In the genomic region with DNA sequence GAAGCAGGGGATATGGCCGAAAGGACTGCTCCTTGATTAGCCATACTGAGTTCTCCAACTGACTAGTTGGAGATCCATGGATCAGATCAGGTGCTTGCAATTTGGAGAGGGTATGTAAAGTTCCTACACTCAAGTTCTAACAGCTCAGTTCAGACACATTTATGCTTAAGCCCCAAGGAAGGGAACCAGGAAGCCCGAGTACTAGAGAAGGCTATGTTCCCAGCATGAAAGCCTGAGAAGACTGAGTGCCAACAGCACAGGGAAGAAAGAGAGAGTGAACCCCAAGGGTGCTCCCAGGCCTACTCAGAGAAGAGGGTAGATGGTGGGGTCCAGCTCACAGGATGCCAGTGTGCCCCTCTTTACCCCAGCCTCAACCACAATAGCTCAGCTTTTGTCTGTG, we compare ENCODE assay signal across 21 cellular contexts. TPM values are rescaled to one million over a fixed set of nuclear protein-coding genes. Genes with fewer than 3 reads are reported as not detected.
A peak's percentile ranks its signal among the peaks of the same experiment; 100 is the strongest.
DNase-seq lines count a peak whose midpoint lies in the region; ATAC-seq and TF ChIP-seq lines count a peak whose summit lies in the region.
"Had no signal": no experiment of that assay in that cellular context is flagged by ENCODE, and none has a peak within 500 bp of the region (broad histone marks: within the 10 kb centered on the region; RNA-seq: fewer than 3 reads in every experiment).

No MANE protein-coding gene starts in this region.

- H2AFZ ChIP-seq in DND-41 (ENCODE audit: low read depth, low read length): 0 out of 2 replicates have a peak overlapping the region, but pooled peaks have one; percentile 25

- H3K9me3 Mint-ChIP-seq in mesothelial cell of epicardium: no peaks in the 10 kb centered on the region

- no peaks in the 10 kb centered on the region for H3K36me3 ChIP-seq in BLaER1
- no peaks in the 10 kb centered on the region for H3K36me3 ChIP-seq in DND-41 (ENCODE audit: insufficient read depth, low read length)
- no peaks in the 10 kb centered on the region for H3K36me3 ChIP-seq in left lung
- H3K36me3 ChIP-seq in H7 (replicated peaks; ENCODE audit: control insufficient read depth, insufficient read depth, low read length): no peaks in the 10 kb centered on the region
- H3K36me3 ChIP-seq: HAP-1 had no signal

- ATAC-seq in DND-41 (ENCODE audit: insufficient read depth, low read depth) (no peak), left lung (peak; percentile 53)

- H3K36me3 Mint-ChIP-seq in mesothelial cell of epicardium: no peaks in the 10 kb centered on the region
- H3K36me3 Mint-ChIP-seq: CD14-positive monocyte had no signal

- intact Hi-C loops in left lung (cut with DNase I): no loop called here

- no peaks in the 10 kb centered on the region for H3K79me2 ChIP-seq in DND-41 (ENCODE audit: insufficient read depth, low read length)

- no peak overlapping the region for H3K4me3 Mint-ChIP-seq in mesothelial cell of epicardium
- H3K4me3 Mint-ChIP-seq: CD14-positive monocyte had no signal

- H3K9ac ChIP-seq in BLaER1 (no peak overlapping the region), DND-41 (ENCODE audit: low read depth, low read length) (no peak overlapping the region)
- H3K9ac ChIP-seq: KMS-11 had no signal

- no peaks in the 10 kb centered on the region for H3K9me3 ChIP-seq in BLaER1
- H3K9me3 ChIP-seq in DND-41 (ENCODE audit: insufficient read depth, low read length, severe bottlenecking): no peaks in the 10 kb centered on the region
- H3K9me3 ChIP-seq in left lung: no peaks in the 10 kb centered on the region
- H3K9me3 ChIP-seq: HAP-1 had no signal

- no peaks in the 10 kb centered on the region for H4K20me1 ChIP-seq in BLaER1
- no peaks in the 10 kb centered on the region for H4K20me1 ChIP-seq in DND-41 (ENCODE audit: insufficient read depth, low read length)

- no peak overlapping the region for H3K4me3 ChIP-seq in BLaER1
- H3K4me3 ChIP-seq in DND-41 (ENCODE audit: low read depth in 1 of 2, low read length in 2 of 2): no peak overlapping the region
- H3K4me3 ChIP-seq in left lung: no peak overlapping the region
- no peak overlapping the region for H3K4me3 ChIP-seq in H7 (ENCODE audit: insufficient read depth, low read depth, low read length)
- H3K4me3 ChIP-seq: HAP-1 had no signal

- peaks cover 14% of the 10 kb centered on the region for H3K4me1 Mint-ChIP-seq in mesothelial cell of epicardium

- TF ChIP-seq CTCF in DND-41 (IDR thresholded peaks at IDR 0.05; ENCODE audit: borderline replicate concordance, extremely low read depth, low read length, poor library complexity, severe bottlenecking) (no peak), left lung (IDR thresholded peaks at IDR 0.05) (no peak), mesothelial cell of epicardium (IDR thresholded peaks at IDR 0.05; ENCODE audit: unreplicated experiment) (no peak)

- no peak overlapping the region for H3K27ac ChIP-seq in BLaER1
- no peak overlapping the region for H3K27ac ChIP-seq in DND-41 (ENCODE audit: low read length)
- peak overlapping the region in 1 of 2 donors; percentile 26 for H3K27ac ChIP-seq in left lung
- peak overlapping the region; percentile 55 for H3K27ac ChIP-seq in temporal lobe (ENCODE audit: low read depth, low read length)
- H3K27ac ChIP-seq: KMS-11 had no signal

- H3K4me2 ChIP-seq in BLaER1 (peak overlapping the region; percentile 42), DND-41 (ENCODE audit: insufficient read depth, low read length) (no peak overlapping the region)
- H3K4me2 ChIP-seq: KMS-11 had no signal

- H3K4me1 ChIP-seq in BLaER1 (peaks cover 20% of the 10 kb centered on the region), DND-41 (ENCODE audit: insufficient read depth, low read length) (no peaks in the 10 kb centered on the region), left lung (peaks cover 4 to 5% of the 10 kb centered on the region in 2 donors)
- H3K4me1 ChIP-seq: HAP-1 had no signal

- DNase-seq in DND-41 (no peak), left lung (no peak), H7 (no peak), mesothelial cell of epicardium (ENCODE audit: low spot score in 2 of 2, unreplicated experiment in 2 of 2) (no peak)
- DNase-seq in activated CD4-positive, alpha-beta T cell treated with anti-CD3 and anti-CD28 coated beads for 1 hour: no peak
- DNase-seq: ACHN; DMS153; GF-D8; MV-4-11; NCI-H1417; NCI-H187; NCI-H2107; NCI-H510A; NCI-H748 treated with DMSO at 0.1 percent for 48 hours; NK-92 treated with Interleukin-12 subunit alpha and Interleukin-12 subunit beta, amount 100 ng/mL, for 24 hours; SHP77 had no signal

- no peak overlapping the region for H3K27ac Mint-ChIP-seq in mesothelial cell of epicardium
- H3K27ac Mint-ChIP-seq: CD14-positive monocyte had no signal

- H3K27me3 Mint-ChIP-seq in mesothelial cell of epicardium (ENCODE audit: low read depth): no peaks in the 10 kb centered on the region

- no peaks in the 10 kb centered on the region for H3K27me3 ChIP-seq in BLaER1
- no peaks in the 10 kb centered on the region for H3K27me3 ChIP-seq in DND-41 (ENCODE audit: insufficient read depth, low read length, poor library complexity)
- no peaks in the 10 kb centered on the region for H3K27me3 ChIP-seq in left lung
- H3K27me3 ChIP-seq in H7 (ENCODE audit: control insufficient read depth, insufficient read depth, low read length): no peaks in the 10 kb centered on the region

RNA-seq across cellular contexts. Expression of a gene that starts 16.1 kb away (rescaled TPM):
- 100 to 1,000 TPM; 441 to 550 TPM for total RNA-seq in left lung
- 361 TPM for total RNA-seq in temporal lobe
- 100 and 141 TPM in 2 replicates for total RNA-seq in H7 (2014; rRNA removed; shearing (Covaris generic))
- 265 to 281 TPM (median 271 TPM) in 3 replicates for total RNA-seq in mesothelial cell of epicardium
